10 cellular contexts compared by ENCODE assay signal in genomic region chr11:10742460-10743208, GRCh38. TPM values are rescaled to one million over a fixed set of nuclear protein-coding genes. Genes with fewer than 3 reads are reported as not detected.
DNase-seq lines count a peak whose midpoint lies in the region; ATAC-seq, FAIRE-seq and TF ChIP-seq lines count a peak whose summit lies in the region.
"Had no signal": no experiment of that assay in that cellular context is flagged by ENCODE, and none has a peak within 500 bp of the region (broad histone marks: within the 10 kb centered on the region; RNA-seq: fewer than 3 reads in every experiment).

No MANE protein-coding gene starts in this region.

- peak overlapping the region; percentile 58 for H3K27ac Mint-ChIP-seq in activated CD4-positive, alpha-beta T cell treated with anti-CD3 and anti-CD28 coated beads for 36 hours

- H3K4me3 ChIP-seq in Peyer's patch (no peak overlapping the region), bronchial epithelial cell (ENCODE audit: low read depth, low read length) (no peak overlapping the region), retinal pigment epithelial cell (ENCODE audit: low read length) (no peak overlapping the region)
- H3K4me3 ChIP-seq: lower lobe of right lung had no signal

- no peaks in the 10 kb centered on the region for H3K36me3 Mint-ChIP-seq in activated CD4-positive, alpha-beta T cell treated with anti-CD3 and anti-CD28 coated beads for 36 hours (ENCODE audit: low read depth)

- CTCF ChIA-PET in activated CD4-positive, alpha-beta T cell treated with anti-CD3 and anti-CD28 coated beads for 36 hours (lab: Charles Lee) = interaction anchor here (0.6 to 1.3 kb wide), 8 partner anchors 8 to 329 kb away, joined by 3 to 4 read pairs (median 3); partner anchors contain the start of genes CTR9 and RNF141

- peaks cover 0 to 16% (median 2%) of the 10 kb centered on the region in 4 donors for H3K4me1 ChIP-seq in Peyer's patch
- H3K4me1 ChIP-seq: lower lobe of right lung had no signal

- peak overlapping the region; percentile 25 to 63 (median 49) for H3K27ac ChIP-seq in Peyer's patch
- H3K27ac ChIP-seq: lower lobe of right lung had no signal

- DNase-seq in activated CD4-positive, alpha-beta T cell treated with anti-CD3 and anti-CD28 coated beads for 36 hours = peak; percentile 45
- no peak for DNase-seq in activated CD4-positive, alpha-beta T cell treated with anti-CD3 and anti-CD28 coated beads, Interleukin-2, amount 50 U/mL, for 4 hours
- DNase-seq in Peyer's patch = peak in 1 of 3 donors; percentile 50
- DNase-seq in bronchial epithelial cell (ENCODE audit: low read depth) = peak; percentile 65
- peak; percentile 14 for DNase-seq in retinal pigment epithelial cell (ENCODE audit: low read depth)
- DNase-seq in NCI-H128 (lab: John Stamatoyannopoulos, UW; ENCODE audit: unreplicated experiment) = no peak
- no peak for DNase-seq in C1 segment of cervical spinal cord (lab: John Stamatoyannopoulos, UW)
- DNase-seq in D721Med (ENCODE audit: insufficient read length, low spot score) = no peak
- DNase-seq: lower lobe of right lung, NCI-H1694 had no signal

- POLR2A ChIA-PET in activated CD4-positive, alpha-beta T cell treated with anti-CD3 and anti-CD28 coated beads for 36 hours (lab: Charles Lee) = interaction anchor here (0.9 kb wide), 1 partner anchor 9 kb away, joined by 3 read pairs; the partner anchor contains the start of gene CTR9

- H3K4me3 Mint-ChIP-seq in activated CD4-positive, alpha-beta T cell treated with anti-CD3 and anti-CD28 coated beads for 36 hours = no peak overlapping the region

- no peaks in the 10 kb centered on the region for H3K9me3 Mint-ChIP-seq in activated CD4-positive, alpha-beta T cell treated with anti-CD3 and anti-CD28 coated beads for 36 hours (ENCODE audit: low read depth)

- H3K9me3 ChIP-seq in Peyer's patch = no peaks in the 10 kb centered on the region
- H3K9me3 ChIP-seq: lower lobe of right lung had no signal

- intact Hi-C loops in activated CD4-positive, alpha-beta T cell treated with anti-CD3 and anti-CD28 coated beads for 36 hours (cut with DNase I, micrococcal nuclease) = no loop called here

- no peaks in the 10 kb centered on the region for H3K27me3 ChIP-seq in Peyer's patch
- H3K27me3 ChIP-seq in bronchial epithelial cell (ENCODE audit: control insufficient read depth, insufficient read depth, low read length) = no peaks in the 10 kb centered on the region

- no peak for TF ChIP-seq CTCF in Peyer's patch (IDR thresholded peaks at IDR 0.05)
- no peak for TF ChIP-seq CTCF in bronchial epithelial cell (IDR thresholded peaks at IDR 0.05; ENCODE audit: insufficient read depth, low read length, severe bottlenecking)
- TF ChIP-seq CTCF in retinal pigment epithelial cell (conservative IDR thresholded peaks at IDR 0.05; ENCODE audit: low read depth, low read length) = no peak
- TF ChIP-seq CTCF in D721Med (IDR thresholded peaks at IDR 0.05; ENCODE audit: insufficient read depth, missing control alignments) = no peak

- no peak for TF ChIP-seq POLR2A in Peyer's patch (IDR thresholded peaks at IDR 0.05)

- peaks cover 26% of the 10 kb centered on the region for H3K4me1 Mint-ChIP-seq in activated CD4-positive, alpha-beta T cell treated with anti-CD3 and anti-CD28 coated beads for 36 hours

- no peaks in the 10 kb centered on the region for H3K27me3 Mint-ChIP-seq in activated CD4-positive, alpha-beta T cell treated with anti-CD3 and anti-CD28 coated beads for 36 hours

- FAIRE-seq in bronchial epithelial cell (lab: Jason Lieb, UNC) = no peak
- FAIRE-seq in D721Med (lab: Jason Lieb, UNC) = no peak

- ATAC-seq in activated CD4-positive, alpha-beta T cell treated with anti-CD3 and anti-CD28 coated beads for 36 hours = peak; percentile 86

- H3K36me3 ChIP-seq in Peyer's patch = no peaks in the 10 kb centered on the region
- no peaks in the 10 kb centered on the region for H3K36me3 ChIP-seq in bronchial epithelial cell (ENCODE audit: control insufficient read depth, insufficient read depth, low read length)
- H3K36me3 ChIP-seq: lower lobe of right lung had no signal

RNA-seq across cellular contexts. Expression of gene CTR9, which starts 8.4 kb away (rescaled TPM):
- total RNA-seq in activated CD4-positive, alpha-beta T cell treated with anti-CD3 and anti-CD28 coated beads for 36 hours = 10 to 100 TPM; 39.7 to 43.9 TPM
- total RNA-seq in Peyer's patch = 10 to 100 TPM; 15.0 to 31.0 (median 22.4) TPM
- total RNA-seq in bronchial epithelial cell = 16.8 and 24.7 TPM in 2 replicates

RNA-seq across cellular contexts. Expression of gene IRAG1, which starts 49.1 kb away (rescaled TPM):
- not detected for total RNA-seq in activated CD4-positive, alpha-beta T cell treated with anti-CD3 and anti-CD28 coated beads for 36 hours
- total RNA-seq in Peyer's patch (10 to 100 TPM in 2 of 4 donors, 1 to 10 TPM in 2; 4.2 to 44.6 (median 11.8) TPM), bronchial epithelial cell (0.26 and 0.51 TPM in 2 replicates)

Comparison
In these comparisons a context has a peak if more than half of its experiments do, and no peak if none do; other contexts are left out.
1. DNase-seq: peak in activated CD4-positive, alpha-beta T cell treated with anti-CD3 and anti-CD28 coated beads for 36 hours (single experiment), bronchial epithelial cell (single experiment) and retinal pigment epithelial cell (single experiment); none in activated CD4-positive, alpha-beta T cell treated with anti-CD3 and anti-CD28 coated beads, Interleukin-2, amount 50 U/mL, for 4 hours (0 of 2), NCI-H128 (single experiment), C1 segment of cervical spinal cord (0 of 14) and D721Med (single experiment).